Comparison of ENCODE assay signal across 22 cellular contexts in the genomic region with DNA sequence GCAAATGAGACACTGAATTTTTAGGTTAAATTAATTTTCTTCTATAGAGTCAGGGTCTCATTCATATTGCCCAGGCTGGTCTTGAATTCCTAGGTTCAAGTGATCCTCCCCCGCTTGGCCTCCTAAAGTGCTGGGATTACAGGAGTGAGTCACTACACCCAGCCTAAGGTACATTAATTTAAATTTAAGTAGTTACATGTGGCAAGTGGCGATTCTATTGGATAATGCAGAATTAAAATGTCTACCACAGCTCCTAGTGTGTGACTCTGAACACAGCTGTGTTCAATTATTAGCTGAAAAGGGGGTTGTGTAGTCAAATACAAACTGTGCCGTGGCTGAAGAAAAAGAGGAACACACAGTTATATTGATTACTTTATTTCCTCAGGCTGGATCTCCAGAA. TPM values are rescaled to one million over a fixed set of nuclear protein-coding genes. Genes with fewer than 3 reads are reported as not detected.
"Had no signal": no experiment of that assay in that cellular context is flagged by ENCODE, and none has a peak within 500 bp of the region (broad histone marks: within the 10 kb centered on the region; RNA-seq: fewer than 3 reads in every experiment).

No MANE protein-coding gene starts in this region.

- H3K27me3 Mint-ChIP-seq: activated B cell treated with CpG ODN at 0.5 μM for 24 hours; activated T-helper 17 cell treated with anti-CD3 and anti-CD28 coated beads, Interleukin-2, amount 50 U/mL, for 72 hours; central memory CD8-positive, alpha-beta T cell; naive B cell; stimulated activated naive B cell treated with anti-CD40 and anti-IgM and Interleukin-4, amounts not matched to agents 10 μg/mL and 1 μg/mL and 100 μg/mL, for 72 hours had no signal

- H3K27me3 ChIP-seq: right lobe of liver, tibial nerve had no signal

- H3K36me3 ChIP-seq: prostate gland had no signal

- DNase-seq: activated B cell treated with CpG ODN at 0.5 μM for 24 hours; activated CD4-positive, alpha-beta T cell treated with anti-CD3 and anti-CD28 coated beads, Interleukin-2, amount 50 U/mL, for 1 hour; activated naive CD4-positive, alpha-beta T cell treated with anti-CD3 and anti-CD28 coated beads for 36 hours; activated T-cell treated with anti-CD3 and anti-CD28 coated beads for 4 hours; amniotic stem cell; cortex of kidney; effector CD8-positive, alpha-beta T cell; immature natural killer cell; left colon; naive B cell; nucleus accumbens; right lobe of liver; stimulated activated CD4-positive, alpha-beta T cell treated with anti-CD3 and anti-CD28 coated beads, Interleukin-2, amount 100 ng/mL, for 24 hours; stimulated activated naive B cell treated with anti-CD40 and anti-IgM and Interleukin-4, amounts not matched to agents 10 μg/mL and 1 μg/mL and 100 μg/mL, for 72 hours had no signal

- H3K36me3 Mint-ChIP-seq: naive B cell had no signal

- H3K27ac ChIP-seq: prostate gland, right lobe of liver, tibial nerve had no signal

- H3K4me3 Mint-ChIP-seq: activated B cell treated with CpG ODN at 0.5 μM for 24 hours; activated naive CD4-positive, alpha-beta T cell treated with anti-CD3 and anti-CD28 coated beads for 36 hours; immature natural killer cell; stimulated activated naive B cell treated with anti-CD40 and anti-IgM and Interleukin-4, amounts not matched to agents 10 μg/mL and 1 μg/mL and 100 μg/mL, for 72 hours; T-helper 1 cell treated with Interleukin-12 subunit alpha and Interleukin-12 subunit beta and Interleukin-4 antibody, amounts not matched to agents 30 μg/mL and 1 μg/mL, for 36 hours had no signal

- H3K4me3 ChIP-seq: lung, prostate gland, right lobe of liver, tibial nerve had no signal

- H3K27ac Mint-ChIP-seq: activated naive CD4-positive, alpha-beta T cell treated with anti-CD3 and anti-CD28 coated beads for 36 hours; T-helper 1 cell treated with Interleukin-12 subunit alpha and Interleukin-12 subunit beta and Interleukin-4 antibody, amounts not matched to agents 30 μg/mL and 1 μg/mL, for 36 hours had no signal

- ATAC-seq: activated T-helper 17 cell treated with anti-CD3 and anti-CD28 coated beads, Interleukin-2, amount 50 U/mL, for 72 hours; left colon; right lobe of liver; stimulated activated naive B cell treated with anti-CD40 and anti-IgM and Interleukin-4, amounts not matched to agents 10 μg/mL and 1 μg/mL and 100 μg/mL, for 72 hours had no signal

- H3K9me3 Mint-ChIP-seq: activated B cell treated with CpG ODN at 0.5 μM for 24 hours; activated naive CD4-positive, alpha-beta T cell treated with anti-CD3 and anti-CD28 coated beads for 36 hours; activated T-helper 17 cell treated with anti-CD3 and anti-CD28 coated beads, Interleukin-2, amount 50 U/mL, for 72 hours; brain; central memory CD8-positive, alpha-beta T cell; naive B cell; stimulated activated naive B cell treated with anti-CD40 and anti-IgM and Interleukin-4, amounts not matched to agents 10 μg/mL and 1 μg/mL and 100 μg/mL, for 72 hours; T-helper 1 cell treated with Interleukin-12 subunit alpha and Interleukin-12 subunit beta and Interleukin-4 antibody, amounts not matched to agents 30 μg/mL and 1 μg/mL, for 36 hours had no signal

- H3K9me3 ChIP-seq: prostate gland, right lobe of liver, tibial nerve had no signal

RNA-seq across cellular contexts. Expression of gene SLC30A3, which starts 47.9 kb away (rescaled TPM):
- total RNA-seq: left colon, right lobe of liver, subcutaneous adipose tissue had no signal
- polyA plus RNA-seq: immature natural killer cell had no signal
